ENCODE assay signal across 17 cellular contexts in genomic region chr13:97436845-97437244, GRCh38. TPM values are rescaled to one million over a fixed set of nuclear protein-coding genes. Genes with fewer than 3 reads are reported as not detected.
DNase-seq lines count a peak whose midpoint lies in the region; ATAC-seq and TF ChIP-seq lines count a peak whose summit lies in the region.
"Had no signal": no experiment of that assay in that cellular context is flagged by ENCODE, and none has a peak within 500 bp of the region (broad histone marks: within the 10 kb centered on the region; RNA-seq: fewer than 3 reads in every experiment).

No MANE protein-coding gene starts in this region.

- peak overlapping the region; percentile 93 for H3K4me3 Mint-ChIP-seq in activated CD8-positive, alpha-beta memory T cell treated with anti-CD3 and anti-CD28 coated beads, Interleukin-2, amount 10 ng/mL, durations not matched to agents 7 days and 5 days
- H3K4me3 Mint-ChIP-seq in WTC11 = peak overlapping the region; percentile 96; the same call in 1 of the 2 replicates

- H3K4me1 ChIP-seq in iPS-18a (ENCODE audit: control insufficient read depth, low read depth, low read length) (peaks cover 10% of the 10 kb centered on the region), skeletal muscle satellite cell (ENCODE audit: control insufficient read depth, insufficient read depth, low read length) (peaks cover 12% of the 10 kb centered on the region), ovary (ENCODE audit: insufficient read depth) (peaks cover 1% of the 10 kb centered on the region)

- WGBS in ovary, 3 donors = 77 to 88% (median 86%) methylated on average over 2 of the region's 2 CpGs

- TF ChIP-seq CTCF in WTC11 (IDR thresholded peaks at IDR 0.05) (no peak), ovary (IDR thresholded peaks at IDR 0.05) (no peak)

- H3K27ac ChIP-seq in iPS-18a (ENCODE audit: low read length) (no peak overlapping the region), ovary (no peak overlapping the region)

- H3K27ac Mint-ChIP-seq in activated CD8-positive, alpha-beta memory T cell treated with anti-CD3 and anti-CD28 coated beads, Interleukin-2, amount 10 ng/mL, durations not matched to agents 7 days and 5 days = peak overlapping the region; percentile 11
- 0 out of 2 replicates have a peak overlapping the region, but pooled peaks have one; percentile 28 for H3K27ac Mint-ChIP-seq in WTC11

- peaks cover 10% of the 10 kb centered on the region for H3K36me3 Mint-ChIP-seq in activated CD8-positive, alpha-beta memory T cell treated with anti-CD3 and anti-CD28 coated beads, Interleukin-2, amount 10 ng/mL, durations not matched to agents 7 days and 5 days
- H3K36me3 Mint-ChIP-seq in WTC11 = 0 out of 2 replicates have a peak, but pooled peaks cover 4% of the 10 kb centered on the region

- no peaks in the 10 kb centered on the region for H3K9me3 ChIP-seq in iPS-18a (ENCODE audit: control insufficient read depth, low read depth, low read length)
- H3K9me3 ChIP-seq in skeletal muscle satellite cell (replicated peaks; ENCODE audit: low read length) = no peaks in the 10 kb centered on the region
- no peaks in the 10 kb centered on the region for H3K9me3 ChIP-seq in ovary

- TF ChIP-seq POLR2A in ovary (IDR thresholded peaks at IDR 0.05) = no peak

- CTCF ChIA-PET in activated CD8-positive, alpha-beta memory T cell treated with anti-CD3 and anti-CD28 coated beads, Interleukin-2, amount 10 ng/mL, durations not matched to agents 7 days and 5 days (lab: Charles Lee) = interaction anchor here (1.4 kb wide), 1 partner anchor 9 kb away, joined by 3 read pairs; no protein-coding TSS in a partner anchor
- CTCF ChIA-PET in WTC11 (lab: Charles Lee) = no interaction called here

- peak overlapping the region; percentile 86 for H3K4me3 ChIP-seq in iPS-18a (ENCODE audit: low read length)
- peak overlapping the region; percentile 93 for H3K4me3 ChIP-seq in skeletal muscle satellite cell (ENCODE audit: low read length)
- no peak overlapping the region for H3K4me3 ChIP-seq in ovary

- no peaks in the 10 kb centered on the region for H3K9me3 Mint-ChIP-seq in activated CD8-positive, alpha-beta memory T cell treated with anti-CD3 and anti-CD28 coated beads, Interleukin-2, amount 10 ng/mL, durations not matched to agents 7 days and 5 days (ENCODE audit: low read depth)
- no peaks in the 10 kb centered on the region for H3K9me3 Mint-ChIP-seq in WTC11

- peaks cover 20% of the 10 kb centered on the region for H3K4me1 Mint-ChIP-seq in activated CD8-positive, alpha-beta memory T cell treated with anti-CD3 and anti-CD28 coated beads, Interleukin-2, amount 10 ng/mL, durations not matched to agents 7 days and 5 days
- H3K4me1 Mint-ChIP-seq in WTC11 = peaks cover 21% of the 10 kb centered on the region

- intact Hi-C loops in ovary (cut with DNase I) = loop anchor here in 1 of 4 donors (10.0 kb wide), 1 partner anchor 212 kb away; the partner anchor contains the start of gene MBNL2

- no peak for ATAC-seq in activated CD8-positive, alpha-beta memory T cell treated with anti-CD3 and anti-CD28 coated beads, Interleukin-2, amount 10 ng/mL, durations not matched to agents 7 days and 5 days
- no peak for ATAC-seq in WTC11
- no peak for ATAC-seq in GM19395 (IDR thresholded peaks at IDR 0.05; ENCODE audit: unreplicated experiment)
- no peak for ATAC-seq in GM21786 (IDR thresholded peaks at IDR 0.05; ENCODE audit: unreplicated experiment)
- ATAC-seq: naive thymus-derived CD4-positive, alpha-beta T cell had no signal

- peak overlapping the region; percentile 83 for H3K4me2 ChIP-seq in skeletal muscle satellite cell (ENCODE audit: low read length)

- TF ChIP-seq EP300 in ovary (IDR thresholded peaks at IDR 0.05) = no peak

- DNase-seq in activated CD8-positive, alpha-beta memory T cell treated with anti-CD3 and anti-CD28 coated beads, Interleukin-2, amount 10 ng/mL, durations not matched to agents 7 days and 5 days = no peak
- no peak for DNase-seq in activated CD8-positive, alpha-beta memory T cell treated with anti-CD3 and anti-CD28 coated beads, Interleukin-2, amount 50 U/mL, for 4 hours
- DNase-seq in WTC11 (ENCODE audit: low spot score) (no peak), ovary (no peak)
- DNase-seq: activated CD4-positive, alpha-beta T cell treated with anti-CD3 and anti-CD28 coated beads for 1 hour; amygdala; Calu3; kidney glomerular epithelial cell; naive thymus-derived CD4-positive, alpha-beta T cell; NCI-H1048; NCI-H226; OCI-M1; small intestine had no signal

- no peak overlapping the region for H3K9ac ChIP-seq in iPS-18a (ENCODE audit: low read length)
- no peak overlapping the region for H3K9ac ChIP-seq in skeletal muscle satellite cell (ENCODE audit: low read depth, low read length)

- H3K27me3 Mint-ChIP-seq in activated CD8-positive, alpha-beta memory T cell treated with anti-CD3 and anti-CD28 coated beads, Interleukin-2, amount 10 ng/mL, durations not matched to agents 7 days and 5 days = no peaks in the 10 kb centered on the region
- H3K27me3 Mint-ChIP-seq in WTC11 (ENCODE audit: low read depth) = no peaks in the 10 kb centered on the region
- H3K27me3 Mint-ChIP-seq: naive thymus-derived CD4-positive, alpha-beta T cell had no signal

- no peaks in the 10 kb centered on the region for H3K27me3 ChIP-seq in iPS-18a (ENCODE audit: control insufficient read depth, insufficient read depth, low read length)
- no peaks in the 10 kb centered on the region for H3K27me3 ChIP-seq in skeletal muscle satellite cell (ENCODE audit: control insufficient read depth, insufficient read depth, low read length)
- H3K27me3 ChIP-seq in ovary = no peaks in the 10 kb centered on the region

- H3K36me3 ChIP-seq in iPS-18a (ENCODE audit: control insufficient read depth, low read depth, low read length) = peaks cover 7% of the 10 kb centered on the region
- peaks cover 12% of the 10 kb centered on the region for H3K36me3 ChIP-seq in skeletal muscle satellite cell (ENCODE audit: insufficient read depth, low read length)
- no peaks in the 10 kb centered on the region for H3K36me3 ChIP-seq in ovary

- POLR2A ChIA-PET in WTC11 (lab: Charles Lee) = no interaction called here

TF ChIP-seq in WTC11, 78 proteins besides CTCF, POLR2A, EP300 and RAD21:
- TF ChIP-seq FOXP1 (CRISPR knock-in tag; IDR thresholded peaks at IDR 0.05; ENCODE audit: borderline replicate concordance) = no peak

RNA-seq across cellular contexts. Expression of gene RAP2A, which starts 2.9 kb away (rescaled TPM):
- total RNA-seq in activated CD8-positive, alpha-beta memory T cell treated with anti-CD3 and anti-CD28 coated beads, Interleukin-2, amount 10 ng/mL, durations not matched to agents 7 days and 5 days = 10 to 100 TPM; 39.2 to 45.2 TPM
- 34.8 to 39.0 TPM (median 35.1 TPM) in 3 replicates for total RNA-seq in WTC11 (2021)
- 23.8 and 30.6 TPM in 2 replicates for total RNA-seq in skeletal muscle satellite cell (2012; rRNA removed)
- total RNA-seq in ovary = 10 to 100 TPM in 6 of 7 donors, 1 to 10 TPM in 1; 8.8 to 23.1 (median 15.0) TPM
- polyA plus RNA-seq in ovary = 10 to 100 TPM in 1 of 2 donors, 1 to 10 TPM in 1; 6.6 to 13.3 TPM
